8 cellular contexts compared by ENCODE assay signal in genomic region chr4:7194251-7195137, GRCh38. TPM values are rescaled to one million over a fixed set of nuclear protein-coding genes. Genes with fewer than 3 reads are reported as not detected.
DNase-seq lines count a peak whose midpoint lies in the region; ATAC-seq and TF ChIP-seq lines count a peak whose summit lies in the region.

No MANE protein-coding gene starts in this region.

- no peaks in the 10 kb centered on the region for H3K9me3 ChIP-seq in HCT116 (ENCODE audit: control insufficient read depth in 1 of 2, insufficient read depth in 1 of 2, low read depth in 1 of 2, low read length in 2 of 2)

- H3K9me3 Mint-ChIP-seq in activated CD4-positive, alpha-beta memory T cell treated with anti-CD3 and anti-CD28 coated beads for 36 hours, result no peaks in the 10 kb centered on the region

- no peak overlapping the region for H3K4me2 ChIP-seq in HCT116 (ENCODE audit: low read length)

- no peaks in the 10 kb centered on the region for H3K36me3 ChIP-seq in HCT116 (ENCODE audit: control insufficient read depth in 1 of 2, insufficient read depth in 2 of 2, low read length in 2 of 2)

- no peak overlapping the region for H3K27ac Mint-ChIP-seq in activated CD4-positive, alpha-beta memory T cell treated with anti-CD3 and anti-CD28 coated beads for 36 hours

- H3K9ac ChIP-seq in HCT116 (ENCODE audit: low read length), result no peak overlapping the region

- peaks cover 10% of the 10 kb centered on the region; the same call in 1 of the 2 replicates for H3K27me3 ChIP-seq in HCT116 (ENCODE audit: insufficient read depth, low read length)

- POLR2A ChIA-PET in HCT116 (lab: Charles Lee), result no interaction called here
- POLR2A ChIA-PET in activated CD4-positive, alpha-beta memory T cell treated with anti-CD3 and anti-CD28 coated beads for 36 hours (lab: Charles Lee), result no interaction called here

- peak; percentile 63 for TF ChIP-seq RAD21 in HCT116 (IDR thresholded peaks at IDR 0.05; ENCODE audit: low read depth)

- TF ChIP-seq POLR2A in HCT116 (IDR thresholded peaks at IDR 0.05; ENCODE audit: borderline replicate concordance, extremely low read depth, insufficient read depth, insufficient read length), result no peak

- no peaks in the 10 kb centered on the region for H3K9me2 ChIP-seq in HCT116 (ENCODE audit: insufficient read depth)

- H3K79me2 ChIP-seq in HCT116 (ENCODE audit: insufficient read depth, low read length), result no peaks in the 10 kb centered on the region

- CTCF ChIA-PET in HCT116 (lab: Charles Lee), result interaction anchor here (0.6 to 4.0 kb wide), 10 partner anchors 12 to 525 kb away, joined by 3 to 28 read pairs (median 4); no protein-coding TSS in a partner anchor
- CTCF ChIA-PET in activated CD4-positive, alpha-beta memory T cell treated with anti-CD3 and anti-CD28 coated beads for 36 hours (lab: Charles Lee), result interaction anchor here (0.7 to 2.5 kb wide), 11 partner anchors 9 to 792 kb away, joined by 3 to 10 read pairs (median 3); no protein-coding TSS in a partner anchor

- TF ChIP-seq CTCF in AG09309 (IDR thresholded peaks at IDR 0.05; ENCODE audit: control insufficient read depth, insufficient read depth, low read depth, low read length, missing control alignments) (peak; percentile 79), HCT116 (IDR thresholded peaks at IDR 0.05 in 2 of 3, conservative IDR thresholded peaks at IDR 0.05 in 1 of 3; ENCODE audit: borderline replicate concordance in 1 of 3, insufficient read depth in 1 of 3, low read depth in 2 of 3, low read length in 2 of 3) (peak; percentile 51 to 66 (median 60); a peak in 5 of 6 replicates), GM13976 (IDR thresholded peaks at IDR 0.05; ENCODE audit: borderline replicate concordance, control extremely low read depth, extremely low read depth, insufficient read depth, missing control alignments) (no peak)

- no peak overlapping the region for H3K4me3 Mint-ChIP-seq in activated CD4-positive, alpha-beta memory T cell treated with anti-CD3 and anti-CD28 coated beads for 36 hours

- ATAC-seq in HCT116 (peak; percentile 50), HG03280 (IDR thresholded peaks at IDR 0.05; ENCODE audit: unreplicated experiment) (no peak)

- peaks cover 2% of the 10 kb centered on the region for H3K4me1 Mint-ChIP-seq in activated CD4-positive, alpha-beta memory T cell treated with anti-CD3 and anti-CD28 coated beads for 36 hours (ENCODE audit: low read depth)

- H3K27ac ChIP-seq in HCT116 (ENCODE audit: low read depth, low read length), result no peak overlapping the region

- H3K4me1 ChIP-seq in HCT116 (ENCODE audit: control insufficient read depth in 1 of 2, insufficient read depth in 2 of 2, low read length in 2 of 2), result no peaks in the 10 kb centered on the region; a peak in 1 of 4 replicates

- peaks cover 51% of the 10 kb centered on the region for H3K27me3 Mint-ChIP-seq in activated CD4-positive, alpha-beta memory T cell treated with anti-CD3 and anti-CD28 coated beads for 36 hours

- DNase-seq in AG09309 (ENCODE audit: low read depth) (no peak), HCT116 (ENCODE audit: low read depth, low spot score) (no peak), hypothalamus (lab: John Stamatoyannopoulos, UW) (peak in 29 of 51 donors; percentile 15 to 72 (median 41)), mucosa of gallbladder (ENCODE audit: low spot score) (no peak), GM13976 (ENCODE audit: low spot score) (no peak)
- DNase-seq in activated CD4-positive, alpha-beta memory T cell treated with anti-CD3 and anti-CD28 coated beads for 36 hours, result peak; percentile 50
- DNase-seq in stimulated activated CD8-positive, alpha-beta memory T cell treated with anti-CD3 and anti-CD28 coated beads, Interleukin-4, amount 100 ng/mL, for 48 hours, result peak; percentile 63

- no peaks in the 10 kb centered on the region for H3K36me3 Mint-ChIP-seq in activated CD4-positive, alpha-beta memory T cell treated with anti-CD3 and anti-CD28 coated beads for 36 hours

- no TSS peak for BruUV-seq in HCT116 (replicated peaks; lab: Mats Ljungman, UMichigan)

- H2AFZ ChIP-seq in HCT116 (ENCODE audit: low read depth, low read length, poor library complexity, severe bottlenecking), result no peak overlapping the region

- no peaks in the 10 kb centered on the region for H4K20me1 ChIP-seq in HCT116 (ENCODE audit: insufficient read depth)

- RAD21 ChIA-PET in HCT116 (lab: Charles Lee; ENCODE audit: low non-redundant PET in 1 of 2, low total read pairs in 2 of 2, uncharacterized antibody in 2 of 2, unreplicated experiment in 2 of 2), result interaction anchor here in 1 of 2 experiments (0.8 kb wide), 1 partner anchor 102 kb away, joined by 3 read pairs; no protein-coding TSS in a partner anchor

- intact Hi-C loops in HCT116 (cut with micrococcal nuclease), result loop anchor here (2.0 kb wide), 2 partner anchors 140 to 524 kb away; no protein-coding TSS in a partner anchor
- intact Hi-C loops in activated CD4-positive, alpha-beta memory T cell treated with anti-CD3 and anti-CD28 coated beads for 36 hours (cut with micrococcal nuclease), result loop anchor here (5.0 to 10.0 kb wide), 3 partner anchors 523 to 790 kb away; no protein-coding TSS in a partner anchor

- in situ Hi-C loops in GM13976 (cut with MboI; ENCODE audit: low sequenced_read_pairs, unreplicated experiment), result loop anchor here (25.0 kb wide), 1 partner anchor 518 kb away; no protein-coding TSS in a partner anchor

- no peak overlapping the region for H3K4me3 ChIP-seq in AG09309 (ENCODE audit: control insufficient read depth, low read depth, low read length)
- H3K4me3 ChIP-seq in HCT116 (replicated peaks in 1 of 2; ENCODE audit: low read depth in 1 of 2, low read length in 2 of 2), result no peak overlapping the region

TF ChIP-seq in HCT116, 20 proteins besides CTCF, POLR2A, EP300 and RAD21:
- TF ChIP-seq EZH2 (IDR thresholded peaks at IDR 0.05) (no peak), CBX3 (IDR thresholded peaks at IDR 0.05; ENCODE audit: low read depth) (no peak), FOSL1 (IDR thresholded peaks at IDR 0.05; ENCODE audit: low read depth) (no peak), SP1 (IDR thresholded peaks at IDR 0.05; ENCODE audit: low read depth) (no peak), EZH2phosphoT487 (IDR thresholded peaks at IDR 0.05; ENCODE audit: borderline replicate concordance) (no peak), SIN3A (IDR thresholded peaks at IDR 0.05; ENCODE audit: low read depth) (no peak)

RNA-seq across cellular contexts. Expression of gene SORCS2, which starts 2.2 kb away (rescaled TPM):
- total RNA-seq in HCT116 (2021; ENCODE audit: unreplicated experiment) (0.37 TPM), mucosa of gallbladder (1.7 TPM)
- 0.10 and 0.14 TPM in 2 replicates for polyA plus RNA-seq in HCT116 (2012)
- under 1 TPM; 0.07 TPM for total RNA-seq in activated CD4-positive, alpha-beta memory T cell treated with anti-CD3 and anti-CD28 coated beads for 36 hours

Comparison
In these comparisons a context has a peak if more than half of its experiments do, and no peak if none do; other contexts are left out.
1. DNase-seq: peak in activated CD4-positive, alpha-beta memory T cell treated with anti-CD3 and anti-CD28 coated beads for 36 hours (single experiment), hypothalamus (29 of 51) and stimulated activated CD8-positive, alpha-beta memory T cell treated with anti-CD3 and anti-CD28 coated beads, Interleukin-4, amount 100 ng/mL, for 48 hours (single experiment); none in AG09309 (single experiment), HCT116 (single experiment), mucosa of gallbladder (single experiment) and GM13976 (single experiment).